ENCODE assay signal across 9 cellular contexts in the genomic region with DNA sequence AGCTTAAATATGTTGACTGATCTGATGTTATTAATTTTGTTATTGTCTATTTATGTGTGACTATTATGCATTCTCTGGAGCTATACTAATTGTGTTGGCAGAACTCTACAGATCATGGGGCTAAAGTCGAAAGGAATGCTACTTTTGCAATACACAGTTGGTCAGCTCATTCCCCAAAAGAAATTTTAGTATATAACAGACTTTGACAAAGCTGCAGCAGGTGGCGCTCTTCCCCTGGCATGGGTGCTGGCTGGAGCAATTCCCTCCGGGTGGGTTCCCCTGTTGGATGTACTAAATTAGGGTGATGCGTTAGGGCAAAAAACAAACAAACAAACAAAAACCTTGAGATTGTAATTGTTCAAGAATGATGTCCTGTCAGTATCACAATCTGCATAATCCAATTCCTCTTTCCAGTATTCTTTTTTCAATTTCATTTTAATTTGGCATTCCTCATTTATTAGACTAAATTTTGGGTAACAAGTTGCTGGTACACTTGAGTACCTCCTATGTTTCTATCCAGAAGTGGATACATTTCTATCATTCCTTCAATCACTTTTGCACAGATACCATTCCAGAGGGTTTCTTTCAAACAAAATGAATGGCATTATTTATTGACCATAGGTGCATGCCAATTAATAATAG.
DNase-seq lines count a peak whose midpoint lies in the region; ATAC-seq and TF ChIP-seq lines count a peak whose summit lies in the region.
"Had no signal": no experiment of that assay in that cellular context is flagged by ENCODE, and none has a peak within 500 bp of the region (broad histone marks: within the 10 kb centered on the region; RNA-seq: fewer than 3 reads in every experiment).

No MANE protein-coding gene starts in this region.

- CTCF ChIA-PET in activated naive CD4-positive, alpha-beta T cell treated with anti-CD3 and anti-CD28 coated beads, Interleukin-2, amount 10 ng/mL, durations not matched to agents 7 days and 5 days (lab: Charles Lee) = interaction anchor here (0.6 to 2.3 kb wide), 8 partner anchors 9 to 737 kb away, joined by 3 to 16 read pairs (median 4); no protein-coding TSS in a partner anchor
- CTCF ChIA-PET in mammary epithelial cell (lab: Charles Lee; ENCODE audit: low non-redundant PET) = interaction anchor here (0.6 to 0.9 kb wide), 4 partner anchors 26 to 737 kb away, joined by 4 to 13 read pairs (median 6); no protein-coding TSS in a partner anchor

- DNase-seq in activated naive CD4-positive, alpha-beta T cell treated with anti-CD3 and anti-CD28 coated beads, Interleukin-2, amount 10 ng/mL, durations not matched to agents 7 days and 5 days = peak; percentile 43
- DNase-seq in activated naive CD4-positive, alpha-beta T cell treated with Interleukin-2 at 50 U/mL for 16 hours = no peak
- DNase-seq in NCI-H82 (lab: John Stamatoyannopoulos, UW) (peak; percentile 77), mammary epithelial cell (no peak), lower lobe of right lung (peak; percentile 43), omental fat pad (ENCODE audit: low spot score) (no peak), mesenteric fat pad (ENCODE audit: low spot score) (no peak)

- peak; percentile 52 to 80 for TF ChIP-seq CTCF in mammary epithelial cell (conservative IDR thresholded peaks at IDR 0.05 in 1 of 2, IDR thresholded peaks at IDR 0.05 in 1 of 2; ENCODE audit: extremely low read depth in 1 of 2, insufficient read depth in 1 of 2, low read depth in 1 of 2, low read length in 2 of 2)
- TF ChIP-seq CTCF in lower lobe of right lung (IDR thresholded peaks at IDR 0.05) = peak; percentile 42
- no peak for TF ChIP-seq CTCF in omental fat pad (IDR thresholded peaks at IDR 0.05)

- H3K4me1 ChIP-seq in mammary epithelial cell (ENCODE audit: insufficient read depth, low read length) (no peaks in the 10 kb centered on the region), lower lobe of right lung (no peaks in the 10 kb centered on the region)

- intact Hi-C loops in mammary epithelial cell (cut with micrococcal nuclease) = loop anchor here (1.0 to 5.0 kb wide), 4 partner anchors 104 to 1006 kb away; no protein-coding TSS in a partner anchor
- intact Hi-C loops in lower lobe of right lung (cut with DNase I) = no loop called here

- H3K4me3 ChIP-seq in mammary epithelial cell (replicated peaks in 1 of 3; ENCODE audit: insufficient read depth in 1 of 3, low read depth in 2 of 3, low read length in 3 of 3) = no peak overlapping the region
- H3K4me3 ChIP-seq in lower lobe of right lung = no peak overlapping the region

- H3K4me1 Mint-ChIP-seq in activated naive CD4-positive, alpha-beta T cell treated with anti-CD3 and anti-CD28 coated beads, Interleukin-2, amount 10 ng/mL, durations not matched to agents 7 days and 5 days = no peaks in the 10 kb centered on the region

- no peak overlapping the region for H3K4me3 Mint-ChIP-seq in activated naive CD4-positive, alpha-beta T cell treated with anti-CD3 and anti-CD28 coated beads, Interleukin-2, amount 10 ng/mL, durations not matched to agents 7 days and 5 days

- in situ Hi-C loops in mammary epithelial cell (cut with MboI; ENCODE audit: low sequenced_read_pairs in 2 of 2) = no loop called here

- no peaks in the 10 kb centered on the region for H3K36me3 Mint-ChIP-seq in activated naive CD4-positive, alpha-beta T cell treated with anti-CD3 and anti-CD28 coated beads, Interleukin-2, amount 10 ng/mL, durations not matched to agents 7 days and 5 days

- H3K27ac ChIP-seq in mammary epithelial cell (ENCODE audit: insufficient read depth, low read depth, low read length) (no peak overlapping the region), lower lobe of right lung (no peak overlapping the region)
- H3K27ac ChIP-seq: epithelial cell of prostate had no signal

- dilution Hi-C loops in mammary epithelial cell (cut with HindIII; ENCODE audit: low sequenced_read_pairs) = no loop called here

- no peak overlapping the region for H3K4me2 ChIP-seq in mammary epithelial cell (ENCODE audit: insufficient read depth, low read depth, low read length)

- H3K79me2 ChIP-seq in mammary epithelial cell (ENCODE audit: insufficient read depth, low read length) = no peaks in the 10 kb centered on the region

- H3K9me3 ChIP-seq in mammary epithelial cell (replicated peaks; ENCODE audit: insufficient read depth, low read length) = no peaks in the 10 kb centered on the region
- no peaks in the 10 kb centered on the region for H3K9me3 ChIP-seq in lower lobe of right lung

- H4K20me1 ChIP-seq in mammary epithelial cell (ENCODE audit: insufficient read depth, low read length) = no peaks in the 10 kb centered on the region

- 0% methylated on average over 4 of the region's 4 CpGs for WGBS in mammary epithelial cell (ENCODE audit: low coverage, missing lambda C conversion rate)

- ATAC-seq in HG03159 (IDR thresholded peaks at IDR 0.05; ENCODE audit: unreplicated experiment) (peak; percentile 73), lower lobe of right lung (no peak), omental fat pad (ENCODE audit: low FRiP score) (no peak)

- no TSS peak for BruUV-seq in mammary epithelial cell (replicated peaks; lab: Mats Ljungman, UMichigan)

- no peaks in the 10 kb centered on the region for H3K27me3 ChIP-seq in mammary epithelial cell (ENCODE audit: insufficient read depth, low read length)
- H3K27me3 ChIP-seq in lower lobe of right lung (ENCODE audit: low read depth) = no peaks in the 10 kb centered on the region

- H3K27me3 Mint-ChIP-seq in activated naive CD4-positive, alpha-beta T cell treated with anti-CD3 and anti-CD28 coated beads, Interleukin-2, amount 10 ng/mL, durations not matched to agents 7 days and 5 days = no peaks in the 10 kb centered on the region

- no peak overlapping the region for H2AFZ ChIP-seq in mammary epithelial cell (ENCODE audit: low read depth, low read length)

- H3K9me3 Mint-ChIP-seq in activated naive CD4-positive, alpha-beta T cell treated with anti-CD3 and anti-CD28 coated beads, Interleukin-2, amount 10 ng/mL, durations not matched to agents 7 days and 5 days = no peaks in the 10 kb centered on the region

- no peak overlapping the region for H3K27ac Mint-ChIP-seq in activated naive CD4-positive, alpha-beta T cell treated with anti-CD3 and anti-CD28 coated beads, Interleukin-2, amount 10 ng/mL, durations not matched to agents 7 days and 5 days

- no peak overlapping the region for H3K9ac ChIP-seq in mammary epithelial cell (ENCODE audit: insufficient read depth, low read length)

- H3K36me3 ChIP-seq in mammary epithelial cell (ENCODE audit: insufficient read depth, low read length) (no peaks in the 10 kb centered on the region), lower lobe of right lung (no peaks in the 10 kb centered on the region)

Comparison
In these comparisons a context has a peak if more than half of its experiments do, and no peak if none do; other contexts are left out.
1. DNase-seq: peak in activated naive CD4-positive, alpha-beta T cell treated with anti-CD3 and anti-CD28 coated beads, Interleukin-2, amount 10 ng/mL, durations not matched to agents 7 days and 5 days (single experiment), NCI-H82 (single experiment) and lower lobe of right lung (single experiment); none in activated naive CD4-positive, alpha-beta T cell treated with Interleukin-2 at 50 U/mL for 16 hours (single experiment), mammary epithelial cell (single experiment), omental fat pad (single experiment) and mesenteric fat pad (single experiment).
2. CTCF ChIP-seq: peak in mammary epithelial cell (2 of 2) and lower lobe of right lung (single experiment); none in omental fat pad (0 of 3).